ENCODE assay signal across 13 cellular contexts in genomic region chr2:20803287-20803686, GRCh38.
"Had no signal": no experiment of that assay in that cellular context is flagged by ENCODE, and none has a peak within 500 bp of the region (broad histone marks: within the 10 kb centered on the region; RNA-seq: fewer than 3 reads in every experiment).

No MANE protein-coding gene starts in this region.

- H3K9me3 Mint-ChIP-seq: natural killer cell treated with Interleukin-12 subunit alpha and Interleukin-12 subunit beta and Interleukin-15 and Interleukin-18, amount 100 ng/mL, for 72 hours had no signal

- H3K27ac ChIP-seq: cardiac muscle cell, coronary artery, prostate gland, transverse colon had no signal

- H3K4me1 ChIP-seq: prostate gland had no signal

- ATAC-seq: sciatic nerve had no signal

- H3K27ac Mint-ChIP-seq: natural killer cell treated with Interleukin-12 subunit alpha and Interleukin-12 subunit beta and Interleukin-15 and Interleukin-18, amount 100 ng/mL, for 72 hours had no signal

- H3K27me3 Mint-ChIP-seq: natural killer cell treated with Interleukin-12 subunit alpha and Interleukin-12 subunit beta and Interleukin-15 and Interleukin-18, amount 100 ng/mL, for 72 hours had no signal

- DNase-seq: activated CD4-positive, alpha-beta T cell treated with anti-CD3 and anti-CD28 coated beads, Interleukin-2, amount 50 U/mL, for 4 hours; activated CD4-positive, CD25-positive, alpha-beta regulatory T cell treated with anti-CD3 and anti-CD28 coated beads, Interleukin-2, amount 50 U/mL, for 72 hours; effector CD4-positive, alpha-beta T cell; mammary epithelial cell; stimulated activated CD4-positive, alpha-beta T cell treated with anti-CD3 and anti-CD28 coated beads, Interleukin-2, amount 100 ng/mL, for 24 hours; stimulated activated naive CD4-positive, alpha-beta T cell; substantia nigra; transverse colon had no signal

- H3K27me3 ChIP-seq: cardiac muscle cell, transverse colon had no signal

- H3K36me3 Mint-ChIP-seq: natural killer cell treated with Interleukin-12 subunit alpha and Interleukin-12 subunit beta and Interleukin-15 and Interleukin-18, amount 100 ng/mL, for 72 hours had no signal

- H3K36me3 ChIP-seq: cardiac muscle cell, prostate gland, transverse colon had no signal

- H3K4me3 Mint-ChIP-seq: natural killer cell treated with Interleukin-12 subunit alpha and Interleukin-12 subunit beta and Interleukin-15 and Interleukin-18, amount 100 ng/mL, for 72 hours had no signal

- H3K4me3 ChIP-seq: cardiac muscle cell, coronary artery, prostate gland, transverse colon had no signal

- H3K9me3 ChIP-seq: prostate gland, transverse colon had no signal
